Comparison of ENCODE assay signal across 1 cellular context in the genomic region with DNA sequence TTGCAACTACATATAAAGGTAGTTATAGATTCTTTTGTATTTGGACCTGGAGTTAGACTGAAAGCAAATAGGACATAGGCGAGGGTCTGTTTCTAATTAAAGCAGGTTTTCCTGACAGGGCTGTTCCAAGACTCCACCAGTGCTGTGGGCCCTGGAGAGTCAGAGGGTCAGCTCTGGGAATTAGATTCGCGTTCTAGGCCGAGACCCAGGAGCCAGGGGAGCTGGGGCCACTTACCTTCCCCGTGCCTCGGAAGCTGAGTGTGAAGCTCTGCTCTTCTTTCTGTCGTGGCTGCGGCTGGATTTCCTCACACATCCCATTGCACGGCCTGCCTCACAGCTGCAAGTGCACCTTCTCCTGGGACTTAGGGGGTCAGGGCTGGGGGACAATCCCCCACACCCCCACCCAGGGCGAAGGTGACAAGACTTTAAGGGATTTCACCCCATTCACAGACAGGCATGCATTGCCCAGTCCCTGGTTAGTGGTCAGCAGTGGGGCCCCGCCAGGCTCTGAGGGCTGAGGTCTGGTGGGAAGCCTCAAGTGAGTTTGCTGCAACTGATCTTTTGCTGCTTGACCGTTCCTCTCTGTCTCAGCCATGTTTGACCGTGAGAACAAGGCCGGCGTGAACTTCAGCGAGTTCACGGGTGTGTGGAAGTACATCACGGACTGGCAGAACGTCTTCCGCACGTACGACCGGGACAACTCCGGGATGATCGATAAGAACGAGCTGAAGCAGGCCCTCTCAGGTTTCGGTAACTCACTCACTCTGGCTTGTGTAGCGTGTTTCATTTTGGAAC.
TF ChIP-seq lines count a peak whose summit lies in the region.

No MANE protein-coding gene starts in this region.

TF ChIP-seq in GM23338, 12 proteins besides CTCF, POLR2A, EP300 and RAD21 (continued from another document):
- TF ChIP-seq, protein P1, sequence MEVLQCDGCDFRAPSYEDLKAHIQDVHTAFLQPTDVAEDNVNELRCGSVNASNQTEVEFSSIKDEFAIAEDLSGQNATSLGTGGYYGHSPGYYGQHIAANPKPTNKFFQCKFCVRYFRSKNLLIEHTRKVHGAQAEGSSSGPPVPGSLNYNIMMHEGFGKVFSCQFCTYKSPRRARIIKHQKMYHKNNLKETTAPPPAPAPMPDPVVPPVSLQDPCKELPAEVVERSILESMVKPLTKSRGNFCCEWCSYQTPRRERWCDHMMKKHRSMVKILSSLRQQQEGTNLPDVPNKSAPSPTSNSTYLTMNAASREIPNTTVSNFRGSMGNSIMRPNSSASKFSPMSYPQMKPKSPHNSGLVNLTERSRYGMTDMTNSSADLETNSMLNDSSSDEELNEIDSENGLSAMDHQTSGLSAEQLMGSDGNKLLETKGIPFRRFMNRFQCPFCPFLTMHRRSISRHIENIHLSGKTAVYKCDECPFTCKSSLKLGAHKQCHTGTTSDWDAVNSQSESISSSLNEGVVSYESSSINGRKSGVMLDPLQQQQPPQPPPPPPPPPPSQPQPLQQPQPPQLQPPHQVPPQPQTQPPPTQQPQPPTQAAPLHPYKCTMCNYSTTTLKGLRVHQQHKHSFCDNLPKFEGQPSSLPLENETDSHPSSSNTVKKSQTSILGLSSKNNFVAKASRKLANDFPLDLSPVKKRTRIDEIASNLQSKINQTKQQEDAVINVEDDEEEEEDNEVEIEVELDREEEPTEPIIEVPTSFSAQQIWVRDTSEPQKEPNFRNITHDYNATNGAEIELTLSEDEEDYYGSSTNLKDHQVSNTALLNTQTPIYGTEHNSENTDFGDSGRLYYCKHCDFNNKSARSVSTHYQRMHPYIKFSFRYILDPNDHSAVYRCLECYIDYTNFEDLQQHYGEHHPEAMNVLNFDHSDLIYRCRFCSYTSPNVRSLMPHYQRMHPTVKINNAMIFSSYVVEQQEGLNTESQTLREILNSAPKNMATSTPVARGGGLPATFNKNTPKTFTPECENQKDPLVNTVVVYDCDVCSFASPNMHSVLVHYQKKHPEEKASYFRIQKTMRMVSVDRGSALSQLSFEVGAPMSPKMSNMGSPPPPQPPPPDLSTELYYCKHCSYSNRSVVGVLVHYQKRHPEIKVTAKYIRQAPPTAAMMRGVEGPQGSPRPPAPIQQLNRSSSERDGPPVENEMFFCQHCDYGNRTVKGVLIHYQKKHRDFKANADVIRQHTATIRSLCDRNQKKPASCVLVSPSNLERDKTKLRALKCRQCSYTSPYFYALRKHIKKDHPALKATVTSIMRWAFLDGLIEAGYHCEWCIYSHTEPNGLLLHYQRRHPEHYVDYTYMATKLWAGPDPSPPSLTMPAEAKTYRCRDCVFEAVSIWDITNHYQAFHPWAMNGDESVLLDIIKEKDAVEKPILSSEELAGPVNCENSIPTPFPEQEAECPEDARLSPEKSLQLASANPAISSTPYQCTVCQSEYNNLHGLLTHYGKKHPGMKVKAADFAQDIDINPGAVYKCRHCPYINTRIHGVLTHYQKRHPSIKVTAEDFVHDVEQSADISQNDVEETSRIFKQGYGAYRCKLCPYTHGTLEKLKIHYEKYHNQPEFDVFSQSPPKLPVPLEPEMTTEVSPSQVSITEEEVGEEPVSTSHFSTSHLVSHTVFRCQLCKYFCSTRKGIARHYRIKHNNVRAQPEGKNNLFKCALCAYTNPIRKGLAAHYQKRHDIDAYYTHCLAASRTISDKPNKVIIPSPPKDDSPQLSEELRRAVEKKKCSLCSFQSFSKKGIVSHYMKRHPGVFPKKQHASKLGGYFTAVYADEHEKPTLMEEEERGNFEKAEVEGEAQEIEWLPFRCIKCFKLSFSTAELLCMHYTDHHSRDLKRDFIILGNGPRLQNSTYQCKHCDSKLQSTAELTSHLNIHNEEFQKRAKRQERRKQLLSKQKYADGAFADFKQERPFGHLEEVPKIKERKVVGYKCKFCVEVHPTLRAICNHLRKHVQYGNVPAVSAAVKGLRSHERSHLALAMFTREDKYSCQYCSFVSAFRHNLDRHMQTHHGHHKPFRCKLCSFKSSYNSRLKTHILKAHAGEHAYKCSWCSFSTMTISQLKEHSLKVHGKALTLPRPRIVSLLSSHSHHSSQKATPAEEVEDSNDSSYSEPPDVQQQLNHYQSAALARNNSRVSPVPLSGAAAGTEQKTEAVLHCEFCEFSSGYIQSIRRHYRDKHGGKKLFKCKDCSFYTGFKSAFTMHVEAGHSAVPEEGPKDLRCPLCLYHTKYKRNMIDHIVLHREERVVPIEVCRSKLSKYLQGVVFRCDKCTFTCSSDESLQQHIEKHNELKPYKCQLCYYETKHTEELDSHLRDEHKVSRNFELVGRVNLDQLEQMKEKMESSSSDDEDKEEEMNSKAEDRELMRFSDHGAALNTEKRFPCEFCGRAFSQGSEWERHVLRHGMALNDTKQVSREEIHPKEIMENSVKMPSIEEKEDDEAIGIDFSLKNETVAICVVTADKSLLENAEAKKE (CRISPR knock-in tag; IDR thresholded peaks at IDR 0.05): no peak
- no peak for TF ChIP-seq EZH2 (IDR thresholded peaks at IDR 0.05; ENCODE audit: low read depth, unreplicated experiment)
- TF ChIP-seq ZNF331 (CRISPR knock-in tag; IDR thresholded peaks at IDR 0.05; ENCODE audit: low read depth): no peak
- no peak for TF ChIP-seq ZNF114 (CRISPR knock-in tag; IDR thresholded peaks at IDR 0.05)
- no peak for TF ChIP-seq POLR2AphosphoS5 (IDR thresholded peaks at IDR 0.05; ENCODE audit: low read depth)
- TF ChIP-seq, protein P2, sequence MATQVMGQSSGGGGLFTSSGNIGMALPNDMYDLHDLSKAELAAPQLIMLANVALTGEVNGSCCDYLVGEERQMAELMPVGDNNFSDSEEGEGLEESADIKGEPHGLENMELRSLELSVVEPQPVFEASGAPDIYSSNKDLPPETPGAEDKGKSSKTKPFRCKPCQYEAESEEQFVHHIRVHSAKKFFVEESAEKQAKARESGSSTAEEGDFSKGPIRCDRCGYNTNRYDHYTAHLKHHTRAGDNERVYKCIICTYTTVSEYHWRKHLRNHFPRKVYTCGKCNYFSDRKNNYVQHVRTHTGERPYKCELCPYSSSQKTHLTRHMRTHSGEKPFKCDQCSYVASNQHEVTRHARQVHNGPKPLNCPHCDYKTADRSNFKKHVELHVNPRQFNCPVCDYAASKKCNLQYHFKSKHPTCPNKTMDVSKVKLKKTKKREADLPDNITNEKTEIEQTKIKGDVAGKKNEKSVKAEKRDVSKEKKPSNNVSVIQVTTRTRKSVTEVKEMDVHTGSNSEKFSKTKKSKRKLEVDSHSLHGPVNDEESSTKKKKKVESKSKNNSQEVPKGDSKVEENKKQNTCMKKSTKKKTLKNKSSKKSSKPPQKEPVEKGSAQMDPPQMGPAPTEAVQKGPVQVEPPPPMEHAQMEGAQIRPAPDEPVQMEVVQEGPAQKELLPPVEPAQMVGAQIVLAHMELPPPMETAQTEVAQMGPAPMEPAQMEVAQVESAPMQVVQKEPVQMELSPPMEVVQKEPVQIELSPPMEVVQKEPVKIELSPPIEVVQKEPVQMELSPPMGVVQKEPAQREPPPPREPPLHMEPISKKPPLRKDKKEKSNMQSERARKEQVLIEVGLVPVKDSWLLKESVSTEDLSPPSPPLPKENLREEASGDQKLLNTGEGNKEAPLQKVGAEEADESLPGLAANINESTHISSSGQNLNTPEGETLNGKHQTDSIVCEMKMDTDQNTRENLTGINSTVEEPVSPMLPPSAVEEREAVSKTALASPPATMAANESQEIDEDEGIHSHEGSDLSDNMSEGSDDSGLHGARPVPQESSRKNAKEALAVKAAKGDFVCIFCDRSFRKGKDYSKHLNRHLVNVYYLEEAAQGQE (IDR thresholded peaks at IDR 0.05; ENCODE audit: unreplicated experiment): no peak
- no peak for TF ChIP-seq STAT1 (IDR thresholded peaks at IDR 0.05; ENCODE audit: unreplicated experiment)
- TF ChIP-seq, protein P3, sequence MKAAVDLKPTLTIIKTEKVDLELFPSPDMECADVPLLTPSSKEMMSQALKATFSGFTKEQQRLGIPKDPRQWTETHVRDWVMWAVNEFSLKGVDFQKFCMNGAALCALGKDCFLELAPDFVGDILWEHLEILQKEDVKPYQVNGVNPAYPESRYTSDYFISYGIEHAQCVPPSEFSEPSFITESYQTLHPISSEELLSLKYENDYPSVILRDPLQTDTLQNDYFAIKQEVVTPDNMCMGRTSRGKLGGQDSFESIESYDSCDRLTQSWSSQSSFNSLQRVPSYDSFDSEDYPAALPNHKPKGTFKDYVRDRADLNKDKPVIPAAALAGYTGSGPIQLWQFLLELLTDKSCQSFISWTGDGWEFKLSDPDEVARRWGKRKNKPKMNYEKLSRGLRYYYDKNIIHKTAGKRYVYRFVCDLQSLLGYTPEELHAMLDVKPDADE (IDR thresholded peaks at IDR 0.05): no peak
